8 cellular contexts compared by ENCODE assay signal in genomic region chr12:123120452-123121166, GRCh38. TPM values are rescaled to one million over a fixed set of nuclear protein-coding genes. Genes with fewer than 3 reads are reported as not detected.
DNase-seq lines count a peak whose midpoint lies in the region; ATAC-seq and TF ChIP-seq lines count a peak whose summit lies in the region.
"Had no signal": no experiment of that assay in that cellular context is flagged by ENCODE, and none has a peak within 500 bp of the region (broad histone marks: within the 10 kb centered on the region; RNA-seq: fewer than 3 reads in every experiment).

No MANE protein-coding gene starts in this region.

- H3K36me3 Mint-ChIP-seq in activated CD8-positive, alpha-beta T cell treated with anti-CD3 and anti-CD28 coated beads, Interleukin-2, amount 10 ng/mL, durations not matched to agents 7 days and 5 days (ENCODE audit: low read depth): peaks cover 4% of the 10 kb centered on the region

- H3K9ac ChIP-seq in trophoblast cell (ENCODE audit: low read length): no peak overlapping the region

- TF ChIP-seq CTCF in GM13976 (IDR thresholded peaks at IDR 0.05; ENCODE audit: borderline replicate concordance, control extremely low read depth, extremely low read depth, insufficient read depth, missing control alignments): no peak

- H4K91ac ChIP-seq in trophoblast cell (ENCODE audit: low read depth, low read length): peak overlapping the region; percentile 65

- ATAC-seq in GM19452 (IDR thresholded peaks at IDR 0.05; ENCODE audit: unreplicated experiment) (peak; percentile 41), HG03354 (IDR thresholded peaks at IDR 0.05; ENCODE audit: poor library complexity, severe bottlenecking, unreplicated experiment) (peak; percentile 42)
- ATAC-seq in activated CD8-positive, alpha-beta T cell treated with anti-CD3 and anti-CD28 coated beads, Interleukin-2, amount 10 ng/mL, durations not matched to agents 7 days and 5 days: peak; percentile 61

- H3K18ac ChIP-seq in trophoblast cell (ENCODE audit: low read length): no peak overlapping the region

- H3K4me3 Mint-ChIP-seq in activated CD8-positive, alpha-beta T cell treated with anti-CD3 and anti-CD28 coated beads, Interleukin-2, amount 10 ng/mL, durations not matched to agents 7 days and 5 days: peak overlapping the region; percentile 26

- no CpG with 5 or more reads among the region's 3 CpGs for WGBS in trophoblast cell (ENCODE audit: extremely low coverage, insufficient coverage, insufficient read length)

- H3K4me3 ChIP-seq in trophoblast cell (ENCODE audit: low read depth, low read length): no peak overlapping the region
- H3K4me3 ChIP-seq: skin epidermis had no signal

- no peak overlapping the region for H3K4me2 ChIP-seq in trophoblast cell (ENCODE audit: low read length)

- no peak overlapping the region for H2BK5ac ChIP-seq in trophoblast cell (ENCODE audit: low read depth, low read length, poor library complexity)

- H3K9me3 Mint-ChIP-seq in activated CD8-positive, alpha-beta T cell treated with anti-CD3 and anti-CD28 coated beads, Interleukin-2, amount 10 ng/mL, durations not matched to agents 7 days and 5 days (ENCODE audit: insufficient read depth): no peaks in the 10 kb centered on the region

- no peaks in the 10 kb centered on the region for H3K79me2 ChIP-seq in trophoblast cell (ENCODE audit: control insufficient read depth, insufficient read depth, low read length, poor library complexity)

- DNase-seq in activated CD8-positive, alpha-beta T cell treated with anti-CD3 and anti-CD28 coated beads, Interleukin-2, amount 10 ng/mL, durations not matched to agents 7 days and 5 days: peak; percentile 54
- DNase-seq in trophoblast cell (peak; percentile 91), A172 (ENCODE audit: low spot score) (no peak), NCI-H82 (lab: John Stamatoyannopoulos, UW) (no peak), GM13976 (ENCODE audit: low spot score) (no peak)

- peaks cover 0 to 2% of the 10 kb centered on the region in 2 experiments for H3K4me1 ChIP-seq in trophoblast cell (ENCODE audit: control insufficient read depth in 1 of 2, insufficient read depth in 2 of 2, low read length in 2 of 2)

- peaks cover 47% of the 10 kb centered on the region for H3K4me1 Mint-ChIP-seq in activated CD8-positive, alpha-beta T cell treated with anti-CD3 and anti-CD28 coated beads, Interleukin-2, amount 10 ng/mL, durations not matched to agents 7 days and 5 days (ENCODE audit: low read depth)

- no peak overlapping the region for H3K23ac ChIP-seq in trophoblast cell (ENCODE audit: low read length)

- H2AK5ac ChIP-seq in trophoblast cell (ENCODE audit: low read length): peak overlapping the region; percentile 66

- peak overlapping the region; percentile 33 for H2BK120ac ChIP-seq in trophoblast cell (ENCODE audit: insufficient read depth, low read length, poor library complexity)

- H3K14ac ChIP-seq in trophoblast cell (ENCODE audit: low read length): peak overlapping the region; percentile 26

- POLR2A ChIA-PET in activated CD8-positive, alpha-beta T cell treated with anti-CD3 and anti-CD28 coated beads, Interleukin-2, amount 10 ng/mL, durations not matched to agents 7 days and 5 days (lab: Charles Lee): interaction anchor here (0.8 to 6.0 kb wide), 9 partner anchors 11 to 45 kb away, joined by 3 to 40 read pairs (median 5); partner anchors contain the start of gene PITPNM2

- peaks cover 3% of the 10 kb centered on the region for H3K79me1 ChIP-seq in trophoblast cell (ENCODE audit: low read length)

- in situ Hi-C loops in GM13976 (cut with MboI; ENCODE audit: low sequenced_read_pairs, unreplicated experiment): no loop called here

- H3K27ac ChIP-seq in trophoblast cell (ENCODE audit: low read depth, low read length): peak overlapping the region; percentile 20

- peak overlapping the region; percentile 9 for H2AFZ ChIP-seq in trophoblast cell (ENCODE audit: insufficient read depth, low read length, poor library complexity)

- peak overlapping the region; percentile 93 for H3K27ac Mint-ChIP-seq in activated CD8-positive, alpha-beta T cell treated with anti-CD3 and anti-CD28 coated beads, Interleukin-2, amount 10 ng/mL, durations not matched to agents 7 days and 5 days

- H4K8ac ChIP-seq in trophoblast cell (ENCODE audit: low read depth, low read length): peak overlapping the region; percentile 16

- no peak overlapping the region for H4K12ac ChIP-seq in trophoblast cell (ENCODE audit: low read depth, low read length)

- CTCF ChIA-PET in activated CD8-positive, alpha-beta T cell treated with anti-CD3 and anti-CD28 coated beads, Interleukin-2, amount 10 ng/mL, durations not matched to agents 7 days and 5 days (lab: Charles Lee): interaction anchor here (0.7 to 3.7 kb wide), 9 partner anchors 9 to 117 kb away, joined by 3 to 32 read pairs (median 7); no protein-coding TSS in a partner anchor

- no peak overlapping the region for H2BK12ac ChIP-seq in trophoblast cell (ENCODE audit: low read length)

- H3K9me3 ChIP-seq in trophoblast cell (ENCODE audit: insufficient read depth, low read depth, low read length): peaks cover 2% of the 10 kb centered on the region

- H3K36me3 ChIP-seq in trophoblast cell (ENCODE audit: control insufficient read depth in 1 of 2, insufficient read depth in 2 of 2, low read length in 2 of 2): no peaks in the 10 kb centered on the region

- no peaks in the 10 kb centered on the region for H3K27me3 ChIP-seq in trophoblast cell (ENCODE audit: insufficient read depth, low read length)

- no peak overlapping the region for H3K4ac ChIP-seq in trophoblast cell (ENCODE audit: low read depth, low read length)

- no peaks in the 10 kb centered on the region for H3K27me3 Mint-ChIP-seq in activated CD8-positive, alpha-beta T cell treated with anti-CD3 and anti-CD28 coated beads, Interleukin-2, amount 10 ng/mL, durations not matched to agents 7 days and 5 days (ENCODE audit: low read depth)

RNA-seq across cellular contexts. Expression of gene PITPNM2, which starts 30.3 kb away (rescaled TPM):
- 10 to 100 TPM; 17.7 to 18.3 TPM for total RNA-seq in activated CD8-positive, alpha-beta T cell treated with anti-CD3 and anti-CD28 coated beads, Interleukin-2, amount 10 ng/mL, durations not matched to agents 7 days and 5 days
- 4.4 and 4.5 TPM in 2 replicates for polyA plus RNA-seq in trophoblast cell (2013)
- 1.8 and 3.6 TPM in 2 replicates for total RNA-seq in A172 (2014; rRNA removed; shearing (Covaris generic))

Comparison
In these comparisons a context has a peak if more than half of its experiments do, and no peak if none do; other contexts are left out.
1. DNase-seq: peak in activated CD8-positive, alpha-beta T cell treated with anti-CD3 and anti-CD28 coated beads, Interleukin-2, amount 10 ng/mL, durations not matched to agents 7 days and 5 days (single experiment) and trophoblast cell (2 of 2); none in A172 (single experiment), NCI-H82 (single experiment) and GM13976 (single experiment).
2. Peak in every context shown above with its lines, with median percentiles within 50 percentile points of each other: ATAC-seq.